In genomic region chr2:218044599-218044998, GRCh38 we compare ENCODE assay signal across 10 cellular contexts. TPM values are rescaled to one million over a fixed set of nuclear protein-coding genes. Genes with fewer than 3 reads are reported as not detected.
"Had no signal": no experiment of that assay in that cellular context is flagged by ENCODE, and none has a peak within 500 bp of the region (broad histone marks: within the 10 kb centered on the region; RNA-seq: fewer than 3 reads in every experiment).

No MANE protein-coding gene starts in this region.

RNA-seq across cellular contexts. Expression of gene RUFY4, which starts 24.5 kb away (rescaled TPM):
- total RNA-seq: OCI-LY7, PC-3, PC-9, Right ventricle myocardium inferior, Right ventricle myocardium superior, RPMI7951, SJCRH30, SJSA1, SK-MEL-5 had no signal
- polyA plus RNA-seq: SK-N-SH had no signal

RNA-seq across cellular contexts. Expression of gene TNS1, which starts 41.8 kb away (rescaled TPM):
- total RNA-seq: OCI-LY7 had no signal
